In genomic region chr19:15293751-15294505, GRCh38 we compare ENCODE assay signal across 11 cellular contexts. TPM values are rescaled to one million over a fixed set of nuclear protein-coding genes. Genes with fewer than 3 reads are reported as not detected.
DNase-seq lines count a peak whose midpoint lies in the region; ATAC-seq, FAIRE-seq and TF ChIP-seq lines count a peak whose summit lies in the region.
"Had no signal": no experiment of that assay in that cellular context is flagged by ENCODE, and none has a peak within 500 bp of the region (broad histone marks: within the 10 kb centered on the region; RNA-seq: fewer than 3 reads in every experiment).

No MANE protein-coding gene starts in this region.

- H2BK20ac ChIP-seq in H1 (ENCODE audit: low read length), result no peak overlapping the region

- H2AK5ac ChIP-seq in H1 (ENCODE audit: low read depth, low read length), result no peak overlapping the region

- peaks cover 56 to 70% of the 10 kb centered on the region in 2 experiments for H4K20me1 ChIP-seq in H1 (replicated peaks in 1 of 2; ENCODE audit: control insufficient read depth in 1 of 2, insufficient read depth in 2 of 2, low read length in 2 of 2)
- H4K20me1 ChIP-seq in osteoblast (ENCODE audit: insufficient read depth, low read length), result peaks cover 88% of the 10 kb centered on the region

- H3K27ac Mint-ChIP-seq in CD8-positive, alpha-beta T cell, result peak overlapping the region; percentile 89
- H3K27ac Mint-ChIP-seq: dendritic cell treated with granulocyte-macrophage colony-stimulating factor and Interleukin-4, amounts not matched to agents 40 ng/mL and 50 ng/mL, for 4 days had no signal

- H3K79me1 ChIP-seq in H1 (ENCODE audit: low read depth, low read length), result peaks cover 42% of the 10 kb centered on the region

- H3K4me3 ChIP-seq in CD8-positive, alpha-beta T cell (ENCODE audit: low read depth, low read length), result no peak overlapping the region
- no peak overlapping the region for H3K4me3 ChIP-seq in H1 (ENCODE audit: extremely low read depth in 1 of 4, insufficient read depth in 2 of 4, low read depth in 3 of 4, low read length in 4 of 4)
- H3K4me3 ChIP-seq in osteoblast (ENCODE audit: insufficient read depth, low read length), result no peak overlapping the region
- H3K4me3 ChIP-seq in SJCRH30, result no peak overlapping the region

- CTCF ChIA-PET in CD8-positive, alpha-beta T cell (lab: Charles Lee), result no interaction called here
- CTCF ChIA-PET in H1 (lab: Charles Lee; ENCODE audit: partially characterized antibody), result interaction anchor here (0.9 to 1.7 kb wide), 4 partner anchors 9 to 65 kb away, joined by 3 to 4 read pairs (median 3); no protein-coding TSS in a partner anchor

- TF ChIP-seq EP300 in H1 (IDR thresholded peaks at IDR 0.05; ENCODE audit: borderline replicate concordance in 1 of 2, low read depth in 2 of 2, low read length in 2 of 2), result no peak

- H2BK120ac ChIP-seq in H1 (replicated peaks; ENCODE audit: low read depth, low read length), result no peak overlapping the region

- H4K5ac ChIP-seq in H1 (ENCODE audit: insufficient read length, low read depth, low read length), result no peak overlapping the region

- no peak overlapping the region for H4K8ac ChIP-seq in H1 (ENCODE audit: extremely low read depth, insufficient read depth, low read length)

- no peaks in the 10 kb centered on the region for H3K27me3 ChIP-seq in CD8-positive, alpha-beta T cell (ENCODE audit: insufficient read depth, low read length)
- H3K27me3 ChIP-seq in H1 (replicated peaks in 1 of 4; ENCODE audit: control insufficient read depth in 3 of 4, extremely low read depth in 1 of 4, insufficient read depth in 3 of 4, low read length in 3 of 4), result no peaks in the 10 kb centered on the region
- H3K27me3 ChIP-seq in osteoblast (ENCODE audit: insufficient read depth, low read length), result no peaks in the 10 kb centered on the region
- no peaks in the 10 kb centered on the region for H3K27me3 ChIP-seq in SJCRH30

- no peaks in the 10 kb centered on the region for H3K9me3 ChIP-seq in CD8-positive, alpha-beta T cell (ENCODE audit: low read length)
- H3K9me3 ChIP-seq in H1 (ENCODE audit: insufficient read depth in 2 of 2, low read depth in 1 of 2, low read length in 1 of 2) (no peaks in the 10 kb centered on the region), osteoblast (ENCODE audit: low read depth, low read length) (no peaks in the 10 kb centered on the region), SJCRH30 (replicated peaks) (no peaks in the 10 kb centered on the region)

- H3K36me3 Mint-ChIP-seq in CD8-positive, alpha-beta T cell, result peaks cover 15% of the 10 kb centered on the region

- H3K4me2 ChIP-seq in H1 (ENCODE audit: insufficient read depth in 1 of 2, low read depth in 2 of 2, low read length in 2 of 2) (peak overlapping the region in 1 of 2 experiments; percentile 29; a peak in 1 of 4 replicates), osteoblast (ENCODE audit: insufficient read depth, low read length) (peak overlapping the region; percentile 3)

- H3K4me1 ChIP-seq in CD8-positive, alpha-beta T cell (ENCODE audit: insufficient read depth, low read length), result peaks cover 93% of the 10 kb centered on the region
- H3K4me1 ChIP-seq in H1 (replicated peaks in 1 of 4; ENCODE audit: control insufficient read depth in 3 of 4, insufficient read depth in 4 of 4, low read length in 3 of 4) (peaks cover 8 to 27% (median 21%) of the 10 kb centered on the region in 4 experiments), osteoblast (ENCODE audit: insufficient read depth, low read length) (peaks cover 58% of the 10 kb centered on the region), SJCRH30 (peaks cover 66% of the 10 kb centered on the region)

- H3K18ac ChIP-seq in H1 (ENCODE audit: extremely low read depth, low read length), result 0 out of 2 replicates have a peak overlapping the region, but pooled peaks have one; percentile 5

- H3K79me2 ChIP-seq in H1 (ENCODE audit: control insufficient read depth in 1 of 2, insufficient read depth in 2 of 2, low read length in 2 of 2) (peaks cover 75 to 99% of the 10 kb centered on the region in 2 experiments), osteoblast (ENCODE audit: insufficient read depth, low read length) (peaks cover 97% of the 10 kb centered on the region)

- no peak for TF ChIP-seq POLR2A in H1 (IDR thresholded peaks at IDR 0.05; ENCODE audit: control extremely low read depth in 1 of 2, low read depth in 2 of 2, low read length in 2 of 2)

- no peak for TF ChIP-seq CTCF in CD8-positive, alpha-beta T cell (IDR thresholded peaks at IDR 0.05)
- no peak for TF ChIP-seq CTCF in H1 (IDR thresholded peaks at IDR 0.05; ENCODE audit: control extremely low read depth in 1 of 3, insufficient read depth in 1 of 3, low read depth in 1 of 3, low read length in 3 of 3)
- TF ChIP-seq CTCF in osteoblast (IDR thresholded peaks at IDR 0.05; ENCODE audit: extremely low read depth, low read depth, low read length), result no peak

- POLR2A ChIA-PET in CD8-positive, alpha-beta T cell (lab: Charles Lee), result interaction anchor here (0.5 kb wide), 1 partner anchor 115 kb away, joined by 3 read pairs; no protein-coding TSS in a partner anchor
- POLR2A ChIA-PET in H1 (lab: Charles Lee; ENCODE audit: partially characterized antibody), result interaction anchor here (1.1 to 2.0 kb wide), 4 partner anchors 10 to 40 kb away, joined by 3 to 9 read pairs (median 4); no protein-coding TSS in a partner anchor

- no peaks in the 10 kb centered on the region for H3K27me3 Mint-ChIP-seq in CD8-positive, alpha-beta T cell (ENCODE audit: low read depth)
- H3K27me3 Mint-ChIP-seq: dendritic cell treated with granulocyte-macrophage colony-stimulating factor and Interleukin-4, amounts not matched to agents 40 ng/mL and 50 ng/mL, for 4 days had no signal

- no peak overlapping the region for H2BK15ac ChIP-seq in H1 (ENCODE audit: low read length)

- no peak overlapping the region for H3K9ac ChIP-seq in H1 (replicated peaks in 1 of 4; ENCODE audit: extremely low read depth in 1 of 4, low read depth in 3 of 4, low read length in 3 of 4)

- no peak for TF ChIP-seq RAD21 in H1 (IDR thresholded peaks at IDR 0.05 in 1 of 2, conservative IDR thresholded peaks at IDR 0.05 in 1 of 2; ENCODE audit: low read depth in 2 of 2, low read length in 2 of 2)

- H3K23ac ChIP-seq in H1 (ENCODE audit: insufficient read length), result no peak overlapping the region

- ATAC-seq in CD8-positive, alpha-beta T cell, result no peak

- WGBS in H1 (ENCODE audit: extremely low coverage in 1 of 2, insufficient coverage in 1 of 2, insufficient read length in 1 of 2, insufficient replicate concordance in 2 of 2, low coverage in 1 of 2, low lambda C conversion rate in 2 of 2, missing lambda C conversion rate in 1 of 2), 2 experiments, result 86% methylated on average over 10 of the region's 10 CpGs; no CpG with 5 or more reads in 1 of the 2 experiments

- intact Hi-C loops in CD8-positive, alpha-beta T cell (cut with DNase I, micrococcal nuclease), result no loop called here

- H3K4me3 Mint-ChIP-seq in CD8-positive, alpha-beta T cell, result peak overlapping the region; percentile 42
- H3K4me3 Mint-ChIP-seq: dendritic cell treated with granulocyte-macrophage colony-stimulating factor and Interleukin-4, amounts not matched to agents 40 ng/mL and 50 ng/mL, for 4 days had no signal

- no peaks in the 10 kb centered on the region for H3K23me2 ChIP-seq in H1 (ENCODE audit: low read depth, low read length)

- in situ Hi-C loops in ACHN (cut with HindIII; ENCODE audit: low pct_ligation_motif_present, low pct_unique_long_range_greater_than_20kb, low sequenced_read_pairs), result no loop called here

- H3K9me3 Mint-ChIP-seq in CD8-positive, alpha-beta T cell, result no peaks in the 10 kb centered on the region
- H3K9me3 Mint-ChIP-seq: dendritic cell treated with granulocyte-macrophage colony-stimulating factor and Interleukin-4, amounts not matched to agents 40 ng/mL and 50 ng/mL, for 4 days had no signal

- H4K91ac ChIP-seq in H1 (replicated peaks; ENCODE audit: insufficient read length, low read length), result no peak overlapping the region

- H3K4me1 Mint-ChIP-seq in CD8-positive, alpha-beta T cell (ENCODE audit: low read depth), result peaks cover 94% of the 10 kb centered on the region

- no peak for FAIRE-seq in H1 (lab: Jason Lieb, UNC)
- FAIRE-seq: kidney had no signal

- H3K36me3 ChIP-seq in CD8-positive, alpha-beta T cell (ENCODE audit: insufficient read depth, low read length), result no peaks in the 10 kb centered on the region
- H3K36me3 ChIP-seq in H1 (ENCODE audit: control insufficient read depth in 2 of 4, insufficient read depth in 4 of 4, low read length in 3 of 4) (peaks cover 0 to 6% (median 4%) of the 10 kb centered on the region in 4 experiments; a peak in 3 of 8 replicates), osteoblast (ENCODE audit: insufficient read depth, low read length) (no peaks in the 10 kb centered on the region), SJCRH30 (peaks cover 2% of the 10 kb centered on the region; the same call in 1 of the 2 replicates)

- H3K56ac ChIP-seq in H1 (replicated peaks; ENCODE audit: insufficient read length, low read depth, low read length), result no peak overlapping the region

- no peak for DNase-seq in CD8-positive, alpha-beta T cell
- DNase-seq in RPMI8226 (peak; percentile 66), H1 (ENCODE audit: low read depth in 1 of 2, low spot score in 2 of 2) (no peak), osteoblast (ENCODE audit: insufficient read length, low spot score, missing footprints) (peak; percentile 57), CD1c-positive myeloid dendritic cell (ENCODE audit: extremely low spot score) (no peak), SJCRH30 (no peak), NCI-H82 (lab: John Stamatoyannopoulos, UW) (no peak), ACHN (no peak)
- DNase-seq: kidney; stimulated activated CD4-positive, alpha-beta T cell treated with anti-CD3 and anti-CD28 coated beads, Interleukin-4, amount 100 ng/mL, for 4 hours had no signal

- H2AFZ ChIP-seq in H1 (ENCODE audit: low read length), result no peak overlapping the region
- no peak overlapping the region for H2AFZ ChIP-seq in osteoblast (ENCODE audit: low read length)

- no peak overlapping the region for H3K27ac ChIP-seq in CD8-positive, alpha-beta T cell (ENCODE audit: low read depth, low read length)
- H3K27ac ChIP-seq in H1 (ENCODE audit: low read depth, low read length) (no peak overlapping the region), osteoblast (ENCODE audit: low read depth, low read length) (peak overlapping the region; percentile 24), SJCRH30 (no peak overlapping the region)

- H3K4ac ChIP-seq in H1 (replicated peaks; ENCODE audit: insufficient read length, low read depth, low read length), result no peak overlapping the region

- H2BK12ac ChIP-seq in H1 (ENCODE audit: low read depth, low read length), result no peak overlapping the region

- no peak overlapping the region for H2BK5ac ChIP-seq in H1 (ENCODE audit: low read depth, low read length)

- H3K14ac ChIP-seq in H1 (ENCODE audit: insufficient read length), result no peak overlapping the region

RNA-seq across cellular contexts. Expression of gene BRD4, which starts 38.4 kb away (rescaled TPM):
- total RNA-seq in CD8-positive, alpha-beta T cell, result 100 to 1,000 TPM; 123 to 128 TPM
- total RNA-seq in H1 (2021; fragmentation: NEBNext Ultra II Directional; extraction: Animal tissue kit (Norgen Biotek cat#: 25700)), result 144 and 146 TPM in 2 replicates
- polyA plus RNA-seq in H1 (2011; rRNA removed), result 14.1 and 17.6 TPM in 2 replicates
- 9.1 TPM for polyA plus RNA-seq in H1 (2011; cell fraction: cytosol; rRNA removed)
- 44.8 TPM for polyA plus RNA-seq in H1 (2011; cell fraction: nucleus; rRNA removed)
- 76.6 to 103 TPM (median 93.2 TPM) in 4 replicates for polyA plus RNA-seq in H1 (2012, experiment 1 of 2)
- polyA plus RNA-seq in H1 (2012, experiment 2 of 2), result 35.4 TPM
- 77.1 TPM for polyA plus RNA-seq in H1 (2013, experiment 1 of 2)
- polyA plus RNA-seq in H1 (2013, experiment 2 of 2), result 72.4 TPM
- polyA minus RNA-seq in H1 (2011; rRNA and poly(A)+ RNA removed), result 26.9 and 36.3 TPM in 2 replicates
- 44.7 TPM for polyA minus RNA-seq in H1 (2011; cell fraction: cytosol; rRNA and poly(A)+ RNA removed)
- 77.2 TPM for polyA minus RNA-seq in H1 (2011; cell fraction: nucleus; rRNA and poly(A)+ RNA removed)
- 25.0 and 25.7 TPM in 2 replicates for total RNA-seq in osteoblast
- total RNA-seq in SJCRH30 (2014; rRNA removed; shearing (Covaris generic)), result 48.6 and 50.4 TPM in 2 replicates

Comparison
In these comparisons a context has a peak if more than half of its experiments do, and no peak if none do; other contexts are left out.
1. DNase-seq: peak in RPMI8226 (single experiment) and osteoblast (single experiment); none in CD8-positive, alpha-beta T cell (0 of 7), H1 (0 of 2), CD1c-positive myeloid dendritic cell (single experiment), SJCRH30 (0 of 2), NCI-H82 (single experiment) and ACHN (single experiment).